ENCODE assay signal across 1 cellular context in genomic region chr6:5260661-5261544, GRCh38.
TF ChIP-seq lines count a peak whose summit lies in the region.

TSS of gene FARS2 (plus strand) at chr6:5261513.
TSS of gene LYRM4 (minus strand) at chr6:5260950. CDS start at chr6:5260733, 217 bp downstream.

TF ChIP-seq in K562, 482 proteins besides CTCF, POLR2A, EP300 and RAD21 (continued from another document and continues in another):
- no peak for TF ChIP-seq ZMIZ1 (IDR thresholded peaks at IDR 0.05; ENCODE audit: low read depth in 2 of 2, low read length in 2 of 2)
- TF ChIP-seq ZNF445 (CRISPR knock-in tag; IDR thresholded peaks at IDR 0.05; ENCODE audit: low read depth) = no peak
- TF ChIP-seq HNRNPL (IDR thresholded peaks at IDR 0.05; ENCODE audit: low read depth, low read length) = no peak
- TF ChIP-seq GTF2E2 (tag; IDR thresholded peaks at IDR 0.05) = peak; percentile 17; the same call in 1 of the 2 replicates
- peak; percentile 28; the same call in 1 of the 2 replicates for TF ChIP-seq ZNF197 (CRISPR knock-in tag; IDR thresholded peaks at IDR 0.05; ENCODE audit: low read depth)
- TF ChIP-seq POU5F1 (IDR thresholded peaks at IDR 0.05; ENCODE audit: borderline replicate concordance, low read depth, low read length, partially characterized antibody) = no peak
- TF ChIP-seq MEIS2 (IDR thresholded peaks at IDR 0.05; ENCODE audit: partially characterized antibody) = no peak
- TF ChIP-seq TAL1 (IDR thresholded peaks at IDR 0.05) = peak; percentile 58
- peak; percentile 70 for TF ChIP-seq PHF20 (IDR thresholded peaks at IDR 0.05; ENCODE audit: partially characterized antibody)
- peak; percentile 77; the same call in 1 of the 2 replicates for TF ChIP-seq ESRRA (IDR thresholded peaks at IDR 0.05; ENCODE audit: borderline replicate concordance, low read depth)
- no peak for TF ChIP-seq ZKSCAN1 (IDR thresholded peaks at IDR 0.05; ENCODE audit: low read depth, low read length)
- TF ChIP-seq FOXP4 (CRISPR knock-in tag; IDR thresholded peaks at IDR 0.05; ENCODE audit: borderline replicate concordance) = no peak; the same call in 1 of the 2 replicates
- peak; percentile 76 for TF ChIP-seq ZNF511 (CRISPR knock-in tag; IDR thresholded peaks at IDR 0.05)
- 0 out of 2 replicates have a peak, but pooled peaks have one; percentile 6 for TF ChIP-seq ATF6 (CRISPR knock-in tag; IDR thresholded peaks at IDR 0.05)
- TF ChIP-seq SMARCC2 (IDR thresholded peaks at IDR 0.05; ENCODE audit: low read depth) = no peak
- TF ChIP-seq SRSF3 (IDR thresholded peaks at IDR 0.05; ENCODE audit: insufficient read depth, low read length) = no peak
- peak; percentile 66; the same call in 1 of the 2 replicates for TF ChIP-seq PYGO2 (tag; IDR thresholded peaks at IDR 0.05)
- TF ChIP-seq SMARCA4 (IDR thresholded peaks at IDR 0.05) = no peak
- peak; percentile 72; the same call in 1 of the 2 replicates for TF ChIP-seq HBP1 (CRISPR knock-in tag; IDR thresholded peaks at IDR 0.05)
- TF ChIP-seq MTA3 (IDR thresholded peaks at IDR 0.05; ENCODE audit: borderline replicate concordance) = no peak
- no peak for TF ChIP-seq TEAD2 (tag; IDR thresholded peaks at IDR 0.05)
- no peak for TF ChIP-seq THRA (IDR thresholded peaks at IDR 0.05)
- TF ChIP-seq ZSCAN29 (IDR thresholded peaks at IDR 0.05) = no peak
- peak; percentile 52; the same call in 1 of the 2 replicates for TF ChIP-seq ZNF143 (CRISPR knock-in tag; IDR thresholded peaks at IDR 0.05)
- peak; percentile 91 for TF ChIP-seq TOE1 (IDR thresholded peaks at IDR 0.05; ENCODE audit: borderline replicate concordance)
- TF ChIP-seq TOE1 (CRISPR knock-in tag; IDR thresholded peaks at IDR 0.05; ENCODE audit: borderline replicate concordance, low read depth) = 0 out of 2 replicates have a peak, but pooled peaks have one; percentile 14
- TF ChIP-seq NKRF (IDR thresholded peaks at IDR 0.05; ENCODE audit: borderline replicate concordance) = peak; percentile 98
- peak; percentile 23 for TF ChIP-seq POLR2B (IDR thresholded peaks at IDR 0.05; ENCODE audit: low read depth, partially characterized antibody)
- no peak for TF ChIP-seq SIRT6 (IDR thresholded peaks at IDR 0.05; ENCODE audit: low read depth, low read length)
- 0 out of 2 replicates have a peak, but pooled peaks have one; percentile 4 for TF ChIP-seq NR4A1 (CRISPR knock-in tag; IDR thresholded peaks at IDR 0.05)
- no peak for TF ChIP-seq NR4A1 (tag; IDR thresholded peaks at IDR 0.05)
- no peak for TF ChIP-seq PRMT5 (CRISPR knock-in tag; IDR thresholded peaks at IDR 0.05)
- peak; percentile 5 for TF ChIP-seq ZNF766 (CRISPR knock-in tag; conservative IDR thresholded peaks at IDR 0.05)
- peak; percentile 95 for TF ChIP-seq ARID4B (CRISPR knock-in tag; IDR thresholded peaks at IDR 0.05)
- no peak for TF ChIP-seq TSHZ1 (CRISPR knock-in tag; IDR thresholded peaks at IDR 0.05)
- no peak for TF ChIP-seq MCM2 (IDR thresholded peaks at IDR 0.05; ENCODE audit: low read depth)
- peak; percentile 81 for TF ChIP-seq RBFOX2 (IDR thresholded peaks at IDR 0.05; ENCODE audit: low read depth, low read length)
- TF ChIP-seq JUND (IDR thresholded peaks at IDR 0.05; ENCODE audit: borderline replicate concordance, low read depth, low read length) = peak; percentile 28; the same call in 1 of the 2 replicates
- TF ChIP-seq JUND (tag; IDR thresholded peaks at IDR 0.05; ENCODE audit: borderline replicate concordance, low read depth, low read length) = 0 out of 3 replicates have a peak, but pooled peaks have one; percentile 12
